In genomic region chr15:67070892-67071664, GRCh38 we compare ENCODE assay signal across 19 cellular contexts. TPM values are rescaled to one million over a fixed set of nuclear protein-coding genes. Genes with fewer than 3 reads are reported as not detected.
DNase-seq lines count a peak whose midpoint lies in the region; ATAC-seq and TF ChIP-seq lines count a peak whose summit lies in the region.
"Had no signal": no experiment of that assay in that cellular context is flagged by ENCODE, and none has a peak within 500 bp of the region (broad histone marks: within the 10 kb centered on the region; RNA-seq: fewer than 3 reads in every experiment).

No MANE protein-coding gene starts in this region.

- H3K9me2 ChIP-seq in OCI-LY7 (ENCODE audit: insufficient read depth, low read length) = no peaks in the 10 kb centered on the region

- intact Hi-C loops in activated CD4-positive, alpha-beta T cell treated with anti-CD3 and anti-CD28 coated beads, Interleukin-2, amount 10 ng/mL, durations not matched to agents 24 days and 14 days (cut with micrococcal nuclease) = no loop called here
- intact Hi-C loops in OCI-LY7 (cut with micrococcal nuclease; ENCODE audit: unreplicated experiment) = no loop called here

- DNase-seq in activated CD4-positive, alpha-beta T cell treated with anti-CD3 and anti-CD28 coated beads, Interleukin-2, amount 10 ng/mL, durations not matched to agents 24 days and 14 days = no peak
- no peak for DNase-seq in activated CD4-positive, alpha-beta T cell treated with anti-CD3 and anti-CD28 coated beads, Interleukin-2, amount 50 U/mL, for 1 hour
- DNase-seq in OCI-LY7 (ENCODE audit: low spot score) (no peak), epithelial cell of prostate (ENCODE audit: low read depth, low spot score) (no peak), renal cortical epithelial cell (ENCODE audit: low read depth) (peak; percentile 72), WERI-Rb-1 (no peak)
- DNase-seq: CD8-positive, alpha-beta memory T cell; EL; heart right ventricle; KG1; NCI-H1105; pancreas; Peyer's patch; stimulated activated CD4-positive, alpha-beta T cell treated with anti-CD3 and anti-CD28 coated beads, Interleukin-12 subunit alpha, Interleukin-12 subunit beta, amount 100 ng/mL, for 4 hours; stimulated activated naive CD4-positive, alpha-beta T cell treated with Interleukin-2 at 50 U/mL for 16 hours had no signal

- H3K79me2 ChIP-seq in OCI-LY7 (ENCODE audit: insufficient read depth, low read depth, low read length) = peaks cover 100% of the 10 kb centered on the region

- H3K4me3 ChIP-seq in OCI-LY7 (ENCODE audit: low read depth, low read length, poor library complexity, severe bottlenecking) (no peak overlapping the region), WERI-Rb-1 (ENCODE audit: low read depth, low read length) (no peak overlapping the region)
- H3K4me3 ChIP-seq: esophagus muscularis mucosa, heart right ventricle, pancreas, Peyer's patch had no signal

- peaks cover 75% of the 10 kb centered on the region for H3K4me1 Mint-ChIP-seq in activated CD4-positive, alpha-beta T cell treated with anti-CD3 and anti-CD28 coated beads, Interleukin-2, amount 10 ng/mL, durations not matched to agents 24 days and 14 days

- peaks cover 3% of the 10 kb centered on the region for H3K9me3 Mint-ChIP-seq in activated CD4-positive, alpha-beta T cell treated with anti-CD3 and anti-CD28 coated beads, Interleukin-2, amount 10 ng/mL, durations not matched to agents 24 days and 14 days
- H3K9me3 Mint-ChIP-seq: CD8-positive, alpha-beta memory T cell had no signal

- peak overlapping the region; percentile 56 for H3K4me3 Mint-ChIP-seq in activated CD4-positive, alpha-beta T cell treated with anti-CD3 and anti-CD28 coated beads, Interleukin-2, amount 10 ng/mL, durations not matched to agents 24 days and 14 days

- no peak for ATAC-seq in HG03378 (IDR thresholded peaks at IDR 0.05; ENCODE audit: unreplicated experiment)
- ATAC-seq in HG02981 (IDR thresholded peaks at IDR 0.05; ENCODE audit: unreplicated experiment) = no peak
- ATAC-seq: activated naive CD4-positive, alpha-beta T cell treated with anti-CD3 and anti-CD28 coated beads, Interleukin-2, amount 50 U/mL, for 72 hours; heart right ventricle; pancreas had no signal

- H3K9me3 ChIP-seq in OCI-LY7 (ENCODE audit: low read length) (no peaks in the 10 kb centered on the region), WERI-Rb-1 (ENCODE audit: severe bottlenecking) (no peaks in the 10 kb centered on the region)
- H3K9me3 ChIP-seq: esophagus muscularis mucosa, heart right ventricle, pancreas, Peyer's patch had no signal

- no peak overlapping the region for H2AFZ ChIP-seq in OCI-LY7 (ENCODE audit: low read length)

- H3K36me3 Mint-ChIP-seq in activated CD4-positive, alpha-beta T cell treated with anti-CD3 and anti-CD28 coated beads, Interleukin-2, amount 10 ng/mL, durations not matched to agents 24 days and 14 days (ENCODE audit: low read depth) = peaks cover 58% of the 10 kb centered on the region

- no peak for TF ChIP-seq CTCF in OCI-LY7 (conservative IDR thresholded peaks at IDR 0.05; ENCODE audit: low read length)
- TF ChIP-seq CTCF in WERI-Rb-1 (IDR thresholded peaks at IDR 0.05; ENCODE audit: low read depth, low read length) = no peak

- H3K27me3 ChIP-seq in WERI-Rb-1 (ENCODE audit: insufficient read depth, low read depth, severe bottlenecking) = no peaks in the 10 kb centered on the region
- H3K27me3 ChIP-seq: esophagus muscularis mucosa, heart right ventricle, pancreas, Peyer's patch had no signal

- H3K27ac Mint-ChIP-seq in activated CD4-positive, alpha-beta T cell treated with anti-CD3 and anti-CD28 coated beads, Interleukin-2, amount 10 ng/mL, durations not matched to agents 24 days and 14 days = peak overlapping the region; percentile 14

- H4K20me1 ChIP-seq in OCI-LY7 (ENCODE audit: insufficient read depth, low read length) = peaks cover 24% of the 10 kb centered on the region; the same call in 1 of the 2 replicates

- peaks cover 77% of the 10 kb centered on the region for H3K4me1 ChIP-seq in OCI-LY7 (ENCODE audit: insufficient read depth, low read length, poor library complexity, severe bottlenecking)

- H3K27ac ChIP-seq in OCI-LY7 (ENCODE audit: low read depth, low read length, poor library complexity, severe bottlenecking) = no peak overlapping the region
- H3K27ac ChIP-seq in epithelial cell of prostate = peak overlapping the region; percentile 66
- H3K27ac ChIP-seq in WERI-Rb-1 = no peak overlapping the region
- H3K27ac ChIP-seq: esophagus muscularis mucosa, heart right ventricle, pancreas, Peyer's patch had no signal

- no peaks in the 10 kb centered on the region for H3K27me3 Mint-ChIP-seq in activated CD4-positive, alpha-beta T cell treated with anti-CD3 and anti-CD28 coated beads, Interleukin-2, amount 10 ng/mL, durations not matched to agents 24 days and 14 days

- BruUV-seq in OCI-LY7 (replicated peaks; lab: Mats Ljungman, UMichigan) = no TSS peak

- peak overlapping the region; percentile 7; the same call in 1 of the 2 replicates for H3K4me2 ChIP-seq in OCI-LY7 (ENCODE audit: low read length)

- H3K36me3 ChIP-seq in OCI-LY7 (ENCODE audit: insufficient read depth, low read length) (peaks cover 56% of the 10 kb centered on the region), WERI-Rb-1 (no peaks in the 10 kb centered on the region)
- H3K36me3 ChIP-seq: pancreas had no signal

- POLR2A ChIA-PET in OCI-LY7 (lab: Charles Lee) = interaction anchor here (0.6 to 2.2 kb wide), 5 partner anchors 10 to 467 kb away, joined by 3 to 7 read pairs (median 4); no protein-coding TSS in a partner anchor

- CTCF ChIA-PET in OCI-LY7 (lab: Charles Lee; ENCODE audit: unreplicated experiment) = interaction anchor here (0.6 to 1.0 kb wide), 3 partner anchors 9 to 52 kb away, joined by 3 read pairs; no protein-coding TSS in a partner anchor

RNA-seq across cellular contexts. Expression of gene SMAD3, which starts 5.7 kb away (rescaled TPM):
- total RNA-seq in activated CD4-positive, alpha-beta T cell treated with anti-CD3 and anti-CD28 coated beads, Interleukin-2, amount 10 ng/mL, durations not matched to agents 24 days and 14 days = 59.9 and 61.6 TPM in 2 replicates
- 32.8 and 41.2 TPM in 2 replicates for total RNA-seq in OCI-LY7 (2014; rRNA removed; shearing (Covaris generic))
- 77.8 and 84.5 TPM in 2 replicates for total RNA-seq in OCI-LY7 (2022)
- total RNA-seq in renal cortical epithelial cell = 28.8 and 31.4 TPM in 2 replicates
